5 cellular contexts compared by ENCODE assay signal in genomic region chr9:70910598-70910997, GRCh38.
"Had no signal": no experiment of that assay in that cellular context is flagged by ENCODE, and none has a peak within 500 bp of the region (broad histone marks: within the 10 kb centered on the region; RNA-seq: fewer than 3 reads in every experiment).

No MANE protein-coding gene starts in this region.

- ATAC-seq: GM23338, K562 had no signal

- H3K4me3 ChIP-seq: GM23338, K562 had no signal

- DNase-seq: H9, HCEC 1CT, IMR-90 had no signal
